Comparison of ENCODE assay signal across 25 cellular contexts in genomic region chr6:150987855-150988484, GRCh38.
DNase-seq lines count a peak whose midpoint lies in the region; ATAC-seq and TF ChIP-seq lines count a peak whose summit lies in the region.
"Had no signal": no experiment of that assay in that cellular context is flagged by ENCODE, and none has a peak within 500 bp of the region (broad histone marks: within the 10 kb centered on the region; RNA-seq: fewer than 3 reads in every experiment).

No MANE protein-coding gene starts in this region.

- H3K27ac ChIP-seq in rectal smooth muscle tissue (ENCODE audit: low read depth, low read length) (peak overlapping the region; percentile 45), heart left ventricle (no peak overlapping the region), tibial artery (no peak overlapping the region)
- H3K27ac ChIP-seq: BLaER1, breast epithelium, colonic mucosa, esophagus muscularis mucosa, left lung, ovary, Peyer's patch, vagina, VCaP had no signal

- CTCF ChIA-PET in activated naive CD4-positive, alpha-beta T cell treated with anti-CD3 and anti-CD28 coated beads for 36 hours (lab: Charles Lee), result interaction anchor here (0.6 to 1.0 kb wide), 4 partner anchors 28 to 387 kb away, joined by 3 to 4 read pairs (median 3); partner anchors contain the start of gene MTHFD1L
- CTCF ChIA-PET in activated CD8-positive, alpha-beta T cell treated with anti-CD3 and anti-CD28 coated beads for 36 hours (lab: Charles Lee), result interaction anchor here (0.9 to 1.7 kb wide), 6 partner anchors 13 to 350 kb away, joined by 3 to 8 read pairs (median 3); no protein-coding TSS in a partner anchor

- peaks cover 39% of the 10 kb centered on the region for H3K36me3 Mint-ChIP-seq in activated naive CD4-positive, alpha-beta T cell treated with anti-CD3 and anti-CD28 coated beads for 36 hours (ENCODE audit: low read depth)
- peaks cover 50% of the 10 kb centered on the region for H3K36me3 Mint-ChIP-seq in activated CD8-positive, alpha-beta T cell treated with anti-CD3 and anti-CD28 coated beads for 36 hours (ENCODE audit: low read depth)

- peaks cover 2% of the 10 kb centered on the region for H3K9me3 Mint-ChIP-seq in activated naive CD4-positive, alpha-beta T cell treated with anti-CD3 and anti-CD28 coated beads for 36 hours
- H3K9me3 Mint-ChIP-seq in activated CD8-positive, alpha-beta T cell treated with anti-CD3 and anti-CD28 coated beads for 36 hours, result peaks cover 1% of the 10 kb centered on the region
- H3K9me3 Mint-ChIP-seq: stimulated activated memory B cell treated with anti-CD40 and anti-IgM and Interleukin-4, amounts not matched to agents 10 μg/mL and 1 μg/mL and 100 μg/mL, for 72 hours had no signal

- no peak for TF ChIP-seq CTCF in activated CD8-positive, alpha-beta T cell treated with anti-CD3 and anti-CD28 coated beads for 36 hours (IDR thresholded peaks at IDR 0.05)
- TF ChIP-seq CTCF in heart left ventricle (IDR thresholded peaks at IDR 0.05) (no peak), tibial artery (IDR thresholded peaks at IDR 0.05) (no peak)

- peak; percentile 18 for ATAC-seq in HG03103 (IDR thresholded peaks at IDR 0.05; ENCODE audit: low read depth, unreplicated experiment)
- no peak for ATAC-seq in activated CD8-positive, alpha-beta T cell treated with anti-CD3 and anti-CD28 coated beads for 36 hours
- ATAC-seq in HG02678 (IDR thresholded peaks at IDR 0.05; ENCODE audit: unreplicated experiment), result no peak
- ATAC-seq in heart left ventricle, result no peak
- ATAC-seq: HCT116; left lung; stimulated activated memory B cell treated with anti-CD40 and anti-IgM and Interleukin-4, amounts not matched to agents 10 μg/mL and 1 μg/mL and 100 μg/mL, for 72 hours had no signal

- H3K4me1 ChIP-seq in rectal smooth muscle tissue (ENCODE audit: control insufficient read depth, insufficient read depth, low read length) (peaks cover 10% of the 10 kb centered on the region), heart left ventricle (no peaks in the 10 kb centered on the region), tibial artery (no peaks in the 10 kb centered on the region)
- H3K4me1 ChIP-seq: BLaER1, breast epithelium, colonic mucosa, left lung, Peyer's patch, vagina had no signal

- no peak overlapping the region for H3K4me3 Mint-ChIP-seq in activated naive CD4-positive, alpha-beta T cell treated with anti-CD3 and anti-CD28 coated beads for 36 hours
- H3K4me3 Mint-ChIP-seq in activated CD8-positive, alpha-beta T cell treated with anti-CD3 and anti-CD28 coated beads for 36 hours, result no peak overlapping the region
- H3K4me3 Mint-ChIP-seq: stimulated activated memory B cell treated with anti-CD40 and anti-IgM and Interleukin-4, amounts not matched to agents 10 μg/mL and 1 μg/mL and 100 μg/mL, for 72 hours had no signal

- H3K27me3 Mint-ChIP-seq in activated naive CD4-positive, alpha-beta T cell treated with anti-CD3 and anti-CD28 coated beads for 36 hours (ENCODE audit: low read depth), result no peaks in the 10 kb centered on the region
- no peaks in the 10 kb centered on the region for H3K27me3 Mint-ChIP-seq in activated CD8-positive, alpha-beta T cell treated with anti-CD3 and anti-CD28 coated beads for 36 hours
- H3K27me3 Mint-ChIP-seq: naive thymus-derived CD4-positive, alpha-beta T cell; stimulated activated memory B cell treated with anti-CD40 and anti-IgM and Interleukin-4, amounts not matched to agents 10 μg/mL and 1 μg/mL and 100 μg/mL, for 72 hours had no signal

- H3K36me3 ChIP-seq in rectal smooth muscle tissue (ENCODE audit: control insufficient read depth, insufficient read depth, low read length) (no peaks in the 10 kb centered on the region), heart left ventricle (no peaks in the 10 kb centered on the region), tibial artery (peaks cover 0 to 7% (median 3%) of the 10 kb centered on the region in 3 donors)
- H3K36me3 ChIP-seq: breast epithelium, colonic mucosa, esophagus muscularis mucosa, ovary, Peyer's patch, vagina had no signal

- no peaks in the 10 kb centered on the region for H3K9me3 ChIP-seq in heart left ventricle
- H3K9me3 ChIP-seq in tibial artery, result no peaks in the 10 kb centered on the region
- H3K9me3 ChIP-seq: BLaER1, breast epithelium, colonic mucosa, esophagus muscularis mucosa, left lung, ovary, Peyer's patch, vagina had no signal

- intact Hi-C loops in activated naive CD4-positive, alpha-beta T cell treated with anti-CD3 and anti-CD28 coated beads for 36 hours (cut with micrococcal nuclease), result loop anchor here (1.0 to 5.0 kb wide), 4 partner anchors 16 to 464 kb away; partner anchors contain the start of genes PLEKHG1 and RMND1
- intact Hi-C loops in activated CD8-positive, alpha-beta T cell treated with anti-CD3 and anti-CD28 coated beads for 36 hours (cut with micrococcal nuclease), result no loop called here
- intact Hi-C loops in heart left ventricle (cut with DNase I), result no loop called here
- intact Hi-C loops in tibial artery (cut with DNase I; ENCODE audit: low total_unique reads), result no loop called here

- H3K27me3 ChIP-seq in rectal smooth muscle tissue (ENCODE audit: control insufficient read depth, insufficient read depth, low read length) (no peaks in the 10 kb centered on the region), heart left ventricle (no peaks in the 10 kb centered on the region), tibial artery (no peaks in the 10 kb centered on the region)
- H3K27me3 ChIP-seq: BLaER1, breast epithelium, colonic mucosa, esophagus muscularis mucosa, left lung, ovary, Peyer's patch, vagina had no signal

- TF ChIP-seq POLR2A in heart left ventricle (IDR thresholded peaks at IDR 0.05), result no peak

- H3K4me3 ChIP-seq in rectal smooth muscle tissue (ENCODE audit: low read length) (no peak overlapping the region), heart left ventricle (no peak overlapping the region), tibial artery (no peak overlapping the region)
- H3K4me3 ChIP-seq: BLaER1, breast epithelium, colonic mucosa, esophagus muscularis mucosa, left lung, ovary, Peyer's patch, vagina had no signal

- H3K27ac Mint-ChIP-seq in activated naive CD4-positive, alpha-beta T cell treated with anti-CD3 and anti-CD28 coated beads for 36 hours, result peak overlapping the region; percentile 90
- H3K27ac Mint-ChIP-seq in activated CD8-positive, alpha-beta T cell treated with anti-CD3 and anti-CD28 coated beads for 36 hours, result peak overlapping the region; percentile 86
- H3K27ac Mint-ChIP-seq: stimulated activated memory B cell treated with anti-CD40 and anti-IgM and Interleukin-4, amounts not matched to agents 10 μg/mL and 1 μg/mL and 100 μg/mL, for 72 hours had no signal

- peaks cover 7% of the 10 kb centered on the region for H3K4me1 Mint-ChIP-seq in activated naive CD4-positive, alpha-beta T cell treated with anti-CD3 and anti-CD28 coated beads for 36 hours (ENCODE audit: low read depth)
- peaks cover 13% of the 10 kb centered on the region for H3K4me1 Mint-ChIP-seq in activated CD8-positive, alpha-beta T cell treated with anti-CD3 and anti-CD28 coated beads for 36 hours (ENCODE audit: low read depth)
- H3K4me1 Mint-ChIP-seq: stimulated activated memory B cell treated with anti-CD40 and anti-IgM and Interleukin-4, amounts not matched to agents 10 μg/mL and 1 μg/mL and 100 μg/mL, for 72 hours had no signal

- no peak for DNase-seq in activated naive CD4-positive, alpha-beta T cell treated with anti-CD3 and anti-CD28 coated beads for 36 hours
- no peak for DNase-seq in activated naive CD4-positive, alpha-beta T cell (lab: John Stamatoyannopoulos, UW)
- DNase-seq in activated CD8-positive, alpha-beta T cell treated with anti-CD3 and anti-CD28 coated beads for 36 hours, result no peak
- no peak for DNase-seq in heart left ventricle
- no peak for DNase-seq in tibial artery
- DNase-seq: activated CD8-positive, alpha-beta memory T cell treated with anti-CD3 and anti-CD28 coated beads for 24 hours; amniotic stem cell; colonic mucosa; foreskin melanocyte; hippocampal formation; left lung; NCI-H524; ovary; Peyer's patch had no signal

- POLR2A ChIA-PET in activated CD8-positive, alpha-beta T cell treated with anti-CD3 and anti-CD28 coated beads for 36 hours (lab: Charles Lee), result interaction anchor here (0.6 kb wide), 1 partner anchor 431 kb away, joined by 3 read pairs; no protein-coding TSS in a partner anchor

- WGBS in heart left ventricle, 4 donors, result 80 to 86% (median 84%) methylated on average over 5 of the region's 5 CpGs

- H3K9ac ChIP-seq in rectal smooth muscle tissue (ENCODE audit: low read length), result no peak overlapping the region
- H3K9ac ChIP-seq: BLaER1 had no signal
